ENCODE assay signal across 19 cellular contexts in the genomic region with DNA sequence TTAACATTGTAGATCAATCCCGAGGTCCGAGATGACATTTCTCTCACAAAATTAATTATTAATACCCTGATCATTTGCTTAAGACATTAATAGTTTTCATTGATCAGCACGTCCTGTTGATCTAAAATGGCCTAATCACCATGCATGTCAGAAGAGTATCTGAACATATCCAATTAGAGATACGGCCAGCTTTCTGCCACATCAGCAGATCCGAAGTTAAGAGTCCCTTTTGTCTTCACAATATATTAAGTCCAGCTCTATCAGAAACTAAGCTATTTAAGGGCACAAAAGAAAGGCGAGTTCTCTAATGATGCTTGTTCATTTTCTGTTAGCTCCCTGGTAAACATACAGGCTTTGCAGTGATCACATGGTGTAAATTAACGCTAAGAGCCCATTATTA.
"Had no signal": no experiment of that assay in that cellular context is flagged by ENCODE, and none has a peak within 500 bp of the region (broad histone marks: within the 10 kb centered on the region; RNA-seq: fewer than 3 reads in every experiment).

No MANE protein-coding gene starts in this region.

- ATAC-seq: activated CD8-positive, alpha-beta T cell treated with anti-CD3 and anti-CD28 coated beads for 36 hours; left cardiac atrium; stimulated activated naive B cell treated with anti-CD40 and anti-IgM and Interleukin-4, amounts not matched to agents 10 μg/mL and 1 μg/mL and 100 μg/mL, for 72 hours had no signal

- H3K27me3 ChIP-seq: breast epithelium, esophagus squamous epithelium, neutrophil, stomach, thyroid gland, upper lobe of left lung, vagina had no signal

- DNase-seq: activated B cell treated with CpG ODN at 0.5 μM for 24 hours; activated CD4-positive, alpha-beta T cell treated with anti-CD3 and anti-CD28 coated beads, Interleukin-2, amount 50 U/mL, for 1 hour; activated CD8-positive, alpha-beta T cell treated with anti-CD3 and anti-CD28 coated beads for 36 hours; activated T-cell treated with anti-CD3 and anti-CD28 coated beads, Interleukin-2, amount 50 U/mL, for 48 hours; esophagus squamous epithelium; islet precursor cell; left cardiac atrium; mammary epithelial cell; nephron progenitor cell; stimulated activated CD4-positive, alpha-beta T cell treated with anti-CD3 and anti-CD28 coated beads, Interleukin-1b, Interleukin-23, amount 100 ng/mL, for 48 hours; stimulated activated naive B cell treated with anti-CD40 and anti-IgM and Interleukin-4, amounts not matched to agents 10 μg/mL and 1 μg/mL and 100 μg/mL, for 72 hours; stomach; T-helper 2 cell; thyroid gland; upper lobe of left lung had no signal

- H3K4me1 ChIP-seq: breast epithelium, esophagus squamous epithelium, stomach, thyroid gland, upper lobe of left lung, vagina had no signal

- H3K27ac ChIP-seq: breast epithelium, epithelial cell of prostate, esophagus squamous epithelium, neutrophil, stomach, thyroid gland, upper lobe of left lung, vagina had no signal
